ENCODE assay signal across 19 cellular contexts in the genomic region with DNA sequence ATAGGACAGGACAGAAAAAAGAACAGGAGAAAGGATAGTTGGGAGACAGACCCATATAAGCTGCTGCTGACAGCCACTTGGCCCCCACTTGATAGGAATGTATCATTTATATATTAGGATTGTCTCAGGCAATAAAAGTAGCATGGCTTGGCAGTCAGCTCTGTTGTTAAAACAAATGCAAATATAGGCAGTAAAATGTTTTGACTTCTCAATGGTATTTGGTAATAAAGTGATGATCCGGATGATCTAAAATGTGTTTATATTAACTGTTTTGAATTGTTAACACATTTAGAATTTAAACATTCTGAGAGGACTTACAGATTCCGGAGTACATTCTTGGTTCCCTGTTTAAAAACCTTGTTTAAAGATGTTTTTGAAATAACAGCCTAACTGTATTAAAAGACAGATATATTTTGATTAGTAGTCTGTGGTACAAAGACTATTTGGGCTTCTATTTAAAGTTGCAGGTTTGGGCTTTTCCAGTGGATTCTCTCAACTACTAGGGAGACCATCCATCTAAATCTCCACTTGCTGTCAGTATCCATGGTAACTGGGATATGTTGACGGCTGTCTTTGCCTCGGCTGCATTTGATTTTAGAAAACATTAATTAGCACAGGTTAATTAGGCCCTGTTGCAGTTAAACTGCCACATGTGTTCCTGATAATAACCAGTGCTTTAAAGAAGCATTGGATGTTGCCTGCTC.
DNase-seq lines count a peak whose midpoint lies in the region; ATAC-seq and TF ChIP-seq lines count a peak whose summit lies in the region.
"Had no signal": no experiment of that assay in that cellular context is flagged by ENCODE, and none has a peak within 500 bp of the region (broad histone marks: within the 10 kb centered on the region; RNA-seq: fewer than 3 reads in every experiment).

No MANE protein-coding gene starts in this region.

- no peaks in the 10 kb centered on the region for H3K9me3 ChIP-seq in mesodermal cell (ENCODE audit: control insufficient read depth, low read length)
- H3K9me3 ChIP-seq: adrenal gland, left lung, SJCRH30 had no signal

- no peak for ATAC-seq in HG02759 (IDR thresholded peaks at IDR 0.05; ENCODE audit: unreplicated experiment)
- ATAC-seq: activated CD4-positive, CD25-positive, alpha-beta regulatory T cell treated with anti-CD3 and anti-CD28 coated beads, Interleukin-2, amount 50 U/mL, for 24 hours; left lung had no signal

- peak overlapping the region; percentile 80 for H3K27ac ChIP-seq in mesodermal cell (ENCODE audit: low read depth, low read length, severe bottlenecking)
- H3K27ac ChIP-seq: adrenal gland, HL-60, left lung, SJCRH30 had no signal

- WGBS in mesodermal cell (ENCODE audit: insufficient coverage in 2 of 2), 2 experiments, result 100% methylated on average over 1 of the region's 4 CpGs; no CpG with 5 or more reads in 1 of the 2 experiments

- TF ChIP-seq CTCF in AG10803 (conservative IDR thresholded peaks at IDR 0.05; ENCODE audit: low read length), result no peak

- peak; percentile 72 for DNase-seq in AG10803 (ENCODE audit: low read depth)
- DNase-seq in GM04504 (ENCODE audit: low read depth), result peak; percentile 52
- DNase-seq in astrocyte of the hippocampus (ENCODE audit: low read depth, low spot score), result peak; percentile 11
- no peak for DNase-seq in DMS53 treated with DMSO at 0.1 percent for 48 hours (lab: John Stamatoyannopoulos, UW; ENCODE audit: unreplicated experiment)
- DNase-seq in hippocampal formation (lab: John Stamatoyannopoulos, UW), result no peak
- DNase-seq in activated effector memory CD4-positive, alpha-beta T cell treated with anti-CD3 and anti-CD28 coated beads, Interleukin-2, amount 50 U/mL, for 16 hours, result no peak
- DNase-seq: foreskin fibroblast; H7; left lung; NCI-H1048; NCI-H446; SJCRH30; stimulated activated CD4-positive, alpha-beta T cell treated with anti-CD3 and anti-CD28 coated beads, Interleukin-4, amount 100 ng/mL, for 1 hour; stimulated activated CD8-positive, alpha-beta memory T cell treated with anti-CD3 and anti-CD28 coated beads, Interleukin-4, amount 100 ng/mL, for 48 hours had no signal

- H3K4me3 ChIP-seq in AG10803 (ENCODE audit: low read length), result no peak overlapping the region
- no peak overlapping the region for H3K4me3 ChIP-seq in mesodermal cell (ENCODE audit: extremely low read depth, insufficient read depth, low read length, poor library complexity, severe bottlenecking)
- H3K4me3 ChIP-seq: adrenal gland, left lung, SJCRH30 had no signal

- H3K36me3 ChIP-seq in mesodermal cell (ENCODE audit: control insufficient read depth, insufficient read depth, low read length), result peaks cover 50% of the 10 kb centered on the region
- H3K36me3 ChIP-seq: adrenal gland, left lung, SJCRH30 had no signal

- H3K4me1 ChIP-seq in mesodermal cell (ENCODE audit: control insufficient read depth, insufficient read depth, low read length, poor library complexity, severe bottlenecking), result peaks cover 24% of the 10 kb centered on the region
- H3K4me1 ChIP-seq: adrenal gland, SJCRH30 had no signal

Comparison
In these comparisons a context has a peak if more than half of its experiments do, and no peak if none do; other contexts are left out.
1. DNase-seq: peak in AG10803 (single experiment), GM04504 (single experiment) and astrocyte of the hippocampus (single experiment); none in DMS53 treated with DMSO at 0.1 percent for 48 hours (single experiment), hippocampal formation (0 of 2) and activated effector memory CD4-positive, alpha-beta T cell treated with anti-CD3 and anti-CD28 coated beads, Interleukin-2, amount 50 U/mL, for 16 hours (single experiment).